ENCODE assay signal across 23 cellular contexts in genomic region chr13:48511621-48512232, GRCh38. TPM values are rescaled to one million over a fixed set of nuclear protein-coding genes. Genes with fewer than 3 reads are reported as not detected.
A peak's percentile ranks its signal among the peaks of the same experiment; 100 is the strongest.
DNase-seq lines count a peak whose midpoint lies in the region; ATAC-seq and TF ChIP-seq lines count a peak whose summit lies in the region.
"Had no signal": no experiment of that assay in that cellular context is flagged by ENCODE, and none has a peak within 500 bp of the region (broad histone marks: within the 10 kb centered on the region; RNA-seq: fewer than 3 reads in every experiment).

No MANE protein-coding gene starts in this region.

- no peak overlapping the region for H3K27ac ChIP-seq in neuronal stem cell (replicated peaks; ENCODE audit: low read length)
- no peak overlapping the region for H3K27ac ChIP-seq in CD4-positive, alpha-beta memory T cell (ENCODE audit: low read depth, low read length)
- H3K27ac ChIP-seq: C4-2B, epithelial cell of prostate, transverse colon had no signal

- TF ChIP-seq CTCF in endothelial cell (IDR thresholded peaks at IDR 0.05; ENCODE audit: unreplicated experiment), result no peak

- H3K27me3 Mint-ChIP-seq in endothelial cell (ENCODE audit: unreplicated experiment), result peaks cover 7% of the 10 kb centered on the region
- H3K27me3 Mint-ChIP-seq in CD4-positive, alpha-beta memory T cell, result no peaks in the 10 kb centered on the region
- H3K27me3 Mint-ChIP-seq: dendritic cell treated with granulocyte-macrophage colony-stimulating factor and Interleukin-4, amounts not matched to agents 40 ng/mL and 50 ng/mL, for 4 days; stimulated activated naive CD8-positive, alpha-beta T cell treated with anti-CD3 and anti-CD28 coated beads, Interleukin-15, Interleukin-2, amounts not matched to agents 100 ng/mL and 50 ng/mL, for 24 hours had no signal

- H3K4me1 Mint-ChIP-seq in endothelial cell (ENCODE audit: unreplicated experiment), result peaks cover 34% of the 10 kb centered on the region
- H3K4me1 Mint-ChIP-seq in CD4-positive, alpha-beta memory T cell, result peaks cover 16 to 40% (median 22%) of the 10 kb centered on the region in 4 donors

- intact Hi-C loops in CD4-positive, alpha-beta memory T cell (cut with micrococcal nuclease), result no loop called here

- H3K9me3 ChIP-seq in neuronal stem cell (replicated peaks in 1 of 2; ENCODE audit: control insufficient read depth in 2 of 2, insufficient read depth in 1 of 2, low read depth in 1 of 2, low read length in 2 of 2), result no peaks in the 10 kb centered on the region
- no peaks in the 10 kb centered on the region for H3K9me3 ChIP-seq in CD4-positive, alpha-beta memory T cell (ENCODE audit: control insufficient read depth in 1 of 2, low read length in 2 of 2)
- H3K9me3 ChIP-seq: transverse colon had no signal

- H3K9ac ChIP-seq in neuronal stem cell (ENCODE audit: low read depth, low read length, poor library complexity), result no peak overlapping the region

- peaks cover 6 to 17% of the 10 kb centered on the region in 2 donors for H3K36me3 ChIP-seq in neuronal stem cell (replicated peaks in 1 of 2; ENCODE audit: control insufficient read depth in 2 of 2, insufficient read depth in 2 of 2, low read length in 2 of 2)
- H3K36me3 ChIP-seq in H7 (replicated peaks; ENCODE audit: control insufficient read depth, insufficient read depth, low read length), result no peaks in the 10 kb centered on the region; the same call in 1 of the 2 replicates
- no peaks in the 10 kb centered on the region for H3K36me3 ChIP-seq in CD4-positive, alpha-beta memory T cell (ENCODE audit: insufficient read depth, low read length)
- H3K36me3 ChIP-seq: transverse colon had no signal

- H3K27ac Mint-ChIP-seq in endothelial cell (ENCODE audit: unreplicated experiment), result peak overlapping the region; percentile 46
- H3K27ac Mint-ChIP-seq in CD4-positive, alpha-beta memory T cell, result peak overlapping the region in 1 of 7 donors; percentile 11
- H3K27ac Mint-ChIP-seq: dendritic cell treated with granulocyte-macrophage colony-stimulating factor and Interleukin-4, amounts not matched to agents 40 ng/mL and 50 ng/mL, for 4 days; stimulated activated naive CD8-positive, alpha-beta T cell treated with anti-CD3 and anti-CD28 coated beads, Interleukin-15, Interleukin-2, amounts not matched to agents 100 ng/mL and 50 ng/mL, for 24 hours had no signal

- CTCF ChIA-PET in CD4-positive, alpha-beta memory T cell (lab: Charles Lee; ENCODE audit: partially characterized antibody), result interaction anchor here (1.4 kb wide), 1 partner anchor 68 kb away, joined by 5 read pairs; no protein-coding TSS in a partner anchor

- H3K14ac ChIP-seq in neuronal stem cell (ENCODE audit: low read length), result no peak overlapping the region

- no peak overlapping the region for H4K91ac ChIP-seq in neuronal stem cell (ENCODE audit: low read depth, low read length, poor library complexity)

- no CpG with 5 or more reads among the region's 10 CpGs for WGBS in neuronal stem cell (ENCODE audit: extremely low coverage in 2 of 2, insufficient read length in 2 of 2, insufficient replicate concordance in 1 of 2), 2 donors

- peaks cover 25% of the 10 kb centered on the region for H3K36me3 Mint-ChIP-seq in endothelial cell (ENCODE audit: low read depth, unreplicated experiment)
- H3K36me3 Mint-ChIP-seq in CD4-positive, alpha-beta memory T cell, result peaks cover 22 to 29% of the 10 kb centered on the region in 2 donors

- H3K4me3 Mint-ChIP-seq in endothelial cell (ENCODE audit: unreplicated experiment), result no peak overlapping the region
- H3K4me3 Mint-ChIP-seq in CD4-positive, alpha-beta memory T cell, result no peak overlapping the region
- H3K4me3 Mint-ChIP-seq: activated T-cell treated with anti-CD3 and anti-CD28 coated beads, Interleukin-2, amount 50 U/mL, for 4 hours; dendritic cell treated with granulocyte-macrophage colony-stimulating factor and Interleukin-4, amounts not matched to agents 40 ng/mL and 50 ng/mL, for 4 days; stimulated activated naive CD8-positive, alpha-beta T cell treated with anti-CD3 and anti-CD28 coated beads, Interleukin-15, Interleukin-2, amounts not matched to agents 100 ng/mL and 50 ng/mL, for 24 hours had no signal

- ATAC-seq in HG03378 (IDR thresholded peaks at IDR 0.05; ENCODE audit: unreplicated experiment) (no peak), GM19452 (IDR thresholded peaks at IDR 0.05; ENCODE audit: unreplicated experiment) (no peak)
- ATAC-seq: activated CD4-positive, CD25-positive, alpha-beta regulatory T cell treated with anti-CD3 and anti-CD28 coated beads, Interleukin-2, amount 50 U/mL, for 24 hours; activated T-cell treated with anti-CD3 and anti-CD28 coated beads, Interleukin-2, amount 50 U/mL, for 4 hours had no signal

- H3K4me3 ChIP-seq in neuronal stem cell (ENCODE audit: low read length in 2 of 2), result no peak overlapping the region
- H3K4me3 ChIP-seq in H7 (ENCODE audit: insufficient read depth, low read depth, low read length), result no peak overlapping the region
- no peak overlapping the region for H3K4me3 ChIP-seq in CD4-positive, alpha-beta memory T cell (ENCODE audit: low read length in 2 of 2)
- H3K4me3 ChIP-seq: transverse colon had no signal

- no peak overlapping the region for H2AK5ac ChIP-seq in neuronal stem cell (ENCODE audit: low read depth, low read length)

- H2BK15ac ChIP-seq in neuronal stem cell (ENCODE audit: low read length), result no peak overlapping the region

- no peak overlapping the region for H2BK120ac ChIP-seq in neuronal stem cell (ENCODE audit: low read depth, low read length)

- H3K4me2 ChIP-seq in neuronal stem cell (ENCODE audit: insufficient read depth, low read length, poor library complexity, severe bottlenecking), result no peak overlapping the region

- no peak overlapping the region for H3K23ac ChIP-seq in neuronal stem cell (ENCODE audit: low read depth, low read length, poor library complexity)

- no peak overlapping the region for H2AFZ ChIP-seq in neuronal stem cell (ENCODE audit: low read length)

- peak overlapping the region; percentile 42 for H3K18ac ChIP-seq in neuronal stem cell (ENCODE audit: low read length)

- no peak overlapping the region for H3K4ac ChIP-seq in neuronal stem cell (ENCODE audit: low read length)

- POLR2A ChIA-PET in CD4-positive, alpha-beta memory T cell (lab: Charles Lee; ENCODE audit: partially characterized antibody), result interaction anchor here (1.2 kb wide), 1 partner anchor 21 kb away, joined by 5 read pairs; the partner anchor contains the start of gene RCBTB2

- no peaks in the 10 kb centered on the region for H3K4me1 ChIP-seq in neuronal stem cell (ENCODE audit: control insufficient read depth in 2 of 2, insufficient read depth in 1 of 2, low read depth in 1 of 2, low read length in 2 of 2)
- H3K4me1 ChIP-seq in CD4-positive, alpha-beta memory T cell (ENCODE audit: insufficient read depth, low read length), result peaks cover 26% of the 10 kb centered on the region
- H3K4me1 ChIP-seq: transverse colon had no signal

- no peaks in the 10 kb centered on the region for H3K9me3 Mint-ChIP-seq in endothelial cell (ENCODE audit: unreplicated experiment)
- H3K9me3 Mint-ChIP-seq in CD4-positive, alpha-beta memory T cell, result no peaks in the 10 kb centered on the region
- H3K9me3 Mint-ChIP-seq: activated T-cell treated with anti-CD3 and anti-CD28 coated beads, Interleukin-2, amount 50 U/mL, for 4 hours; dendritic cell treated with granulocyte-macrophage colony-stimulating factor and Interleukin-4, amounts not matched to agents 40 ng/mL and 50 ng/mL, for 4 days; stimulated activated naive CD8-positive, alpha-beta T cell treated with anti-CD3 and anti-CD28 coated beads, Interleukin-15, Interleukin-2, amounts not matched to agents 100 ng/mL and 50 ng/mL, for 24 hours had no signal

- H3K27me3 ChIP-seq in neuronal stem cell (ENCODE audit: control insufficient read depth in 3 of 3, insufficient read depth in 3 of 3, low read depth in 1 of 3, low read length in 3 of 3), result no peaks in the 10 kb centered on the region
- H3K27me3 ChIP-seq in H7 (ENCODE audit: control insufficient read depth, insufficient read depth, low read length), result no peaks in the 10 kb centered on the region; the same call in 1 of the 2 replicates
- H3K27me3 ChIP-seq in CD4-positive, alpha-beta memory T cell (ENCODE audit: insufficient read depth, low read length), result no peaks in the 10 kb centered on the region
- H3K27me3 ChIP-seq: transverse colon had no signal

- H4K8ac ChIP-seq in neuronal stem cell (ENCODE audit: low read depth, low read length), result no peak overlapping the region

- H2BK5ac ChIP-seq in neuronal stem cell (ENCODE audit: low read length), result no peak overlapping the region

- H2BK12ac ChIP-seq in neuronal stem cell (ENCODE audit: low read length), result no peak overlapping the region

- no peaks in the 10 kb centered on the region for H3K79me1 ChIP-seq in neuronal stem cell (ENCODE audit: low read depth, low read length)

- DNase-seq in Ammon's horn (ENCODE audit: low spot score) (peak; percentile 39), NCI-H1092 (lab: John Stamatoyannopoulos, UW) (peak; percentile 26), endothelial cell (ENCODE audit: low spot score) (no peak), neuronal stem cell (ENCODE audit: low spot score) (no peak), H7 (no peak)
- no peak for DNase-seq in CD4-positive, alpha-beta memory T cell
- DNase-seq: activated naive CD4-positive, alpha-beta T cell treated with Interleukin-2 at 50 U/mL for 16 hours; activated T-cell treated with anti-CD3 and anti-CD28 coated beads, Interleukin-2, amount 50 U/mL, for 4 hours; amniotic stem cell; hippocampal formation; NCI-H1417 treated with DMSO at 0.1 percent for 48 hours; NCI-H510A; stimulated activated CD4-positive, alpha-beta T cell treated with anti-CD3 and anti-CD28 coated beads, Interleukin-12 subunit alpha, Interleukin-12 subunit beta, amount 100 ng/mL, for 4 hours; stimulated activated CD4-positive, alpha-beta T cell treated with anti-CD3 and anti-CD28 coated beads, Interleukin-4, amount 100 ng/mL, for 4 hours; SW 1271; transverse colon had no signal

RNA-seq across cellular contexts. Expression of gene RCBTB2, which starts 21.2 kb away (rescaled TPM):
- 71.0 TPM for total RNA-seq in endothelial cell (ENCODE audit: unreplicated experiment)
- polyA plus RNA-seq in neuronal stem cell (2013, experiment 1 of 2), result 17.5 TPM
- polyA plus RNA-seq in neuronal stem cell (2013, experiment 2 of 2), result 17.4 TPM
- 7.9 and 13.1 TPM in 2 replicates for total RNA-seq in H7 (2014; rRNA removed; shearing (Covaris generic))
- 10 to 100 TPM; 23.9 to 25.7 TPM for total RNA-seq in CD4-positive, alpha-beta memory T cell
- polyA plus RNA-seq in CD4-positive, alpha-beta memory T cell, result 10 to 100 TPM; 33.7 to 46.5 TPM

Comparison
In these comparisons a context has a peak if more than half of its experiments do, and no peak if none do; other contexts are left out.
1. DNase-seq: peak in Ammon's horn (single experiment) and NCI-H1092 (single experiment); none in endothelial cell (single experiment), neuronal stem cell (single experiment), H7 (single experiment) and CD4-positive, alpha-beta memory T cell (0 of 5).